In the genomic region with DNA sequence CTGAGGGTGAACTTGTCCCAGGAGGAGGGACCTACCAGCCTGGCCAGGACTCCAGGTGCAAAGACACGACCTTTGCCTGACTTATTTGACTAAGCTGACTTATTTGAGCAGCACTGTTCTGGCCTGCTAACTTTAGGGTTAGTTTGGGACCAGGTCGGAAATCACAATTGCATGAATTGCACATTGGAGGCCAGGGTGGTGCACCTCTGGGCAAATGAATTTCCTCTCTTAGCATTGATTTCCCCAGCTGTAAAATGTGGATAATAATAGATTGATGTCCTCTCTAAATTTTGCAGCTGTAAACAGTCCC, we compare ENCODE assay signal across 10 cellular contexts. TPM values are rescaled to one million over a fixed set of nuclear protein-coding genes. Genes with fewer than 3 reads are reported as not detected.
A peak's percentile ranks its signal among the peaks of the same experiment; 100 is the strongest.
DNase-seq lines count a peak whose midpoint lies in the region; ATAC-seq and TF ChIP-seq lines count a peak whose summit lies in the region.
"Had no signal": no experiment of that assay in that cellular context is flagged by ENCODE, and none has a peak within 500 bp of the region (broad histone marks: within the 10 kb centered on the region; RNA-seq: fewer than 3 reads in every experiment).

No MANE protein-coding gene starts in this region.

- H3K27ac ChIP-seq in GM23338 (ENCODE audit: low read depth) = no peak overlapping the region

- H3K4me1 Mint-ChIP-seq in GM23338 (peaks cover 28% of the 10 kb centered on the region), glutamatergic neuron (ENCODE audit: low read depth, unreplicated experiment) (peaks cover 4% of the 10 kb centered on the region)
- H3K4me1 Mint-ChIP-seq in stimulated activated effector memory CD8-positive, alpha-beta T cell treated with anti-CD3 and anti-CD28 coated beads, Interleukin-12 subunit alpha, Interleukin-12 subunit beta, amount 100 ng/mL, for 72 hours = peaks cover 45% of the 10 kb centered on the region

- H3K9me3 Mint-ChIP-seq in GM23338 (no peaks in the 10 kb centered on the region), glutamatergic neuron (ENCODE audit: unreplicated experiment) (no peaks in the 10 kb centered on the region)
- no peaks in the 10 kb centered on the region for H3K9me3 Mint-ChIP-seq in stimulated activated effector memory CD8-positive, alpha-beta T cell treated with anti-CD3 and anti-CD28 coated beads, Interleukin-12 subunit alpha, Interleukin-12 subunit beta, amount 100 ng/mL, for 72 hours

- H3K4me3 Mint-ChIP-seq in GM23338 (peak overlapping the region; percentile 24; the same call in 1 of the 3 replicates), glutamatergic neuron (ENCODE audit: unreplicated experiment) (peak overlapping the region; percentile 68)
- H3K4me3 Mint-ChIP-seq in stimulated activated effector memory CD8-positive, alpha-beta T cell treated with anti-CD3 and anti-CD28 coated beads, Interleukin-12 subunit alpha, Interleukin-12 subunit beta, amount 100 ng/mL, for 72 hours = peak overlapping the region; percentile 99

- no peaks in the 10 kb centered on the region for H3K36me3 ChIP-seq in GM23338 (ENCODE audit: insufficient read depth)

- H3K27me3 ChIP-seq in GM23338 (ENCODE audit: insufficient read depth) = no peaks in the 10 kb centered on the region

- 0 out of 2 replicates have a peak, but pooled peaks have one; percentile 23 for TF ChIP-seq POLR2A in Raji (IDR thresholded peaks at IDR 0.05; ENCODE audit: insufficient read depth, low read depth, low read length)

- no peak overlapping the region for H2AFZ ChIP-seq in GM23338

- DNase-seq in GM23338 (ENCODE audit: low spot score) = no peak
- no peak for DNase-seq in glutamatergic neuron
- no peak for DNase-seq in stimulated activated effector memory CD8-positive, alpha-beta T cell treated with anti-CD3 and anti-CD28 coated beads, Interleukin-12 subunit alpha, Interleukin-12 subunit beta, amount 100 ng/mL, for 72 hours (ENCODE audit: low spot score in 2 of 2)
- DNase-seq in 8988T = no peak
- DNase-seq in activated gamma-delta T cell treated with Interleukin-2 at 50 U/mL for 16 hours = no peak
- DNase-seq: NCI-H2081 had no signal

- H3K79me2 ChIP-seq in GM23338 (replicated peaks; ENCODE audit: insufficient read depth) = no peaks in the 10 kb centered on the region

- ATAC-seq in GM23338 = no peak
- peak; percentile 2 for ATAC-seq in stimulated activated effector memory CD8-positive, alpha-beta T cell treated with anti-CD3 and anti-CD28 coated beads, Interleukin-12 subunit alpha, Interleukin-12 subunit beta, amount 100 ng/mL, for 72 hours
- no peak for ATAC-seq in HG02973 (IDR thresholded peaks at IDR 0.05; ENCODE audit: unreplicated experiment)
- no peak for ATAC-seq in HG03175 (IDR thresholded peaks at IDR 0.05; ENCODE audit: unreplicated experiment)

- H3K27me3 Mint-ChIP-seq in GM23338 (ENCODE audit: insufficient read depth, low read depth, poor library complexity) (peaks cover 4% of the 10 kb centered on the region), glutamatergic neuron (ENCODE audit: unreplicated experiment) (peaks cover 2% of the 10 kb centered on the region)

- peaks cover 20% of the 10 kb centered on the region for H3K4me1 ChIP-seq in GM23338 (ENCODE audit: insufficient read depth)

- peaks cover 4% of the 10 kb centered on the region; the same call in 2 of the 3 replicates for H3K36me3 Mint-ChIP-seq in GM23338 (ENCODE audit: low read depth)
- no peaks in the 10 kb centered on the region for H3K36me3 Mint-ChIP-seq in glutamatergic neuron (ENCODE audit: unreplicated experiment)
- peaks cover 60% of the 10 kb centered on the region for H3K36me3 Mint-ChIP-seq in stimulated activated effector memory CD8-positive, alpha-beta T cell treated with anti-CD3 and anti-CD28 coated beads, Interleukin-12 subunit alpha, Interleukin-12 subunit beta, amount 100 ng/mL, for 72 hours

- 0 out of 2 replicates have a peak, but pooled peaks cover 7% of the 10 kb centered on the region for H3F3A ChIP-seq in GM23338 (replicated peaks; ENCODE audit: low read depth)

- H4K20me1 ChIP-seq in GM23338 (replicated peaks; ENCODE audit: insufficient read depth) = no peaks in the 10 kb centered on the region

- H3K27ac Mint-ChIP-seq in GM23338 (no peak overlapping the region), glutamatergic neuron (ENCODE audit: unreplicated experiment) (no peak overlapping the region)
- peak overlapping the region; percentile 98 for H3K27ac Mint-ChIP-seq in stimulated activated effector memory CD8-positive, alpha-beta T cell treated with anti-CD3 and anti-CD28 coated beads, Interleukin-12 subunit alpha, Interleukin-12 subunit beta, amount 100 ng/mL, for 72 hours

- H3K9me2 ChIP-seq in GM23338 (ENCODE audit: insufficient read depth) = no peaks in the 10 kb centered on the region

- H3K4me2 ChIP-seq in GM23338 = no peak overlapping the region

- H3K4me3 ChIP-seq in GM23338 = no peak overlapping the region

- TF ChIP-seq CTCF in GM23338 (conservative IDR thresholded peaks at IDR 0.05; ENCODE audit: low read depth in 2 of 2) (no peak), glutamatergic neuron (IDR thresholded peaks at IDR 0.05; ENCODE audit: partially characterized antibody, unreplicated experiment) (no peak)

TF ChIP-seq in GM23338, 12 proteins besides CTCF, POLR2A, EP300 and RAD21 (continues in another document):
- no peak for TF ChIP-seq ZNF114 (CRISPR knock-in tag; IDR thresholded peaks at IDR 0.05)
- TF ChIP-seq CREB1 (CRISPR knock-in tag; IDR thresholded peaks at IDR 0.05; ENCODE audit: low read depth) = no peak
- no peak for TF ChIP-seq NANOG (IDR thresholded peaks at IDR 0.05; ENCODE audit: borderline replicate concordance)
- no peak for TF ChIP-seq EZH2phosphoT487 (IDR thresholded peaks at IDR 0.05; ENCODE audit: unreplicated experiment)
- no peak for TF ChIP-seq REST (IDR thresholded peaks at IDR 0.05; ENCODE audit: unreplicated experiment)
- no peak for TF ChIP-seq ZNF331 (CRISPR knock-in tag; IDR thresholded peaks at IDR 0.05; ENCODE audit: low read depth)
- no peak for TF ChIP-seq STAT1 (IDR thresholded peaks at IDR 0.05; ENCODE audit: unreplicated experiment)
- TF ChIP-seq, protein P1, sequence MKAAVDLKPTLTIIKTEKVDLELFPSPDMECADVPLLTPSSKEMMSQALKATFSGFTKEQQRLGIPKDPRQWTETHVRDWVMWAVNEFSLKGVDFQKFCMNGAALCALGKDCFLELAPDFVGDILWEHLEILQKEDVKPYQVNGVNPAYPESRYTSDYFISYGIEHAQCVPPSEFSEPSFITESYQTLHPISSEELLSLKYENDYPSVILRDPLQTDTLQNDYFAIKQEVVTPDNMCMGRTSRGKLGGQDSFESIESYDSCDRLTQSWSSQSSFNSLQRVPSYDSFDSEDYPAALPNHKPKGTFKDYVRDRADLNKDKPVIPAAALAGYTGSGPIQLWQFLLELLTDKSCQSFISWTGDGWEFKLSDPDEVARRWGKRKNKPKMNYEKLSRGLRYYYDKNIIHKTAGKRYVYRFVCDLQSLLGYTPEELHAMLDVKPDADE (IDR thresholded peaks at IDR 0.05) = no peak

RNA-seq across cellular contexts. Expression of gene BST2, which starts 1.4 kb away (rescaled TPM):
- total RNA-seq in GM23338 (2014; rRNA removed; shearing (Covaris generic)) = 28.9 and 33.9 TPM in 2 replicates
- 22.0 and 24.9 TPM in 2 replicates for polyA plus RNA-seq in GM23338 (2016; fragmentation: Nextera tagmentation; extraction: Ambion mirVana)
- total RNA-seq in glutamatergic neuron (ENCODE audit: unreplicated experiment) = 1.4 TPM

RNA-seq across cellular contexts. Expression of gene CCDC194, which starts 12.8 kb away (rescaled TPM):
- 0.49 TPM in 1 of 2 replicates, not detected in the other for total RNA-seq in GM23338 (2014; rRNA removed; shearing (Covaris generic))
- polyA plus RNA-seq in GM23338 (2016; fragmentation: Nextera tagmentation; extraction: Ambion mirVana) = 0.38 TPM in 1 of 2 replicates, not detected in the other
- total RNA-seq in glutamatergic neuron (ENCODE audit: unreplicated experiment) = not detected
- total RNA-seq: myocyte had no signal

RNA-seq across cellular contexts. Expression of gene MVB12A, which starts 13.0 kb away (rescaled TPM):
- total RNA-seq in GM23338 (2014; rRNA removed; shearing (Covaris generic)) = 49.9 and 60.3 TPM in 2 replicates
- 36.6 and 43.5 TPM in 2 replicates for polyA plus RNA-seq in GM23338 (2016; fragmentation: Nextera tagmentation; extraction: Ambion mirVana)
- 38.8 TPM for total RNA-seq in glutamatergic neuron (ENCODE audit: unreplicated experiment)

RNA-seq across cellular contexts. Expression of gene PLVAP, which starts 29.7 kb away (rescaled TPM):
- not detected in 2 replicates for total RNA-seq in GM23338 (2014; rRNA removed; shearing (Covaris generic))
- polyA plus RNA-seq in GM23338 (2016; fragmentation: Nextera tagmentation; extraction: Ambion mirVana) = not detected in 2 replicates
- total RNA-seq in glutamatergic neuron (ENCODE audit: unreplicated experiment) = not detected

RNA-seq across cellular contexts. Expression of gene TMEM221, which starts 41.6 kb away (rescaled TPM):
- 0.90 and 1.8 TPM in 2 replicates for total RNA-seq in GM23338 (2014; rRNA removed; shearing (Covaris generic))
- 0.40 and 1.8 TPM in 2 replicates for polyA plus RNA-seq in GM23338 (2016; fragmentation: Nextera tagmentation; extraction: Ambion mirVana)
- total RNA-seq in glutamatergic neuron (ENCODE audit: unreplicated experiment) = not detected

Comparison
In these comparisons a context has a peak if more than half of its experiments do, and no peak if none do; other contexts are left out.
1. H3K4me3 Mint-ChIP-seq: peak in every context shown above with its lines; median percentile 99 in stimulated activated effector memory CD8-positive, alpha-beta T cell treated with anti-CD3 and anti-CD28 coated beads, Interleukin-12 subunit alpha, Interleukin-12 subunit beta, amount 100 ng/mL, for 72 hours; 68 in glutamatergic neuron; 24 in GM23338.
2. RNA of gene BST2, which starts 1.4 kb away (total RNA-seq): 28.9 to 33.9 TPM in GM23338; 1.4 TPM in glutamatergic neuron (single experiment); every median in the first group is over 10 times any median in the second.